ENCODE assay signal across 9 cellular contexts in genomic region chr17:73293480-73293911, GRCh38. TPM values are rescaled to one million over a fixed set of nuclear protein-coding genes. Genes with fewer than 3 reads are reported as not detected.
A peak's percentile ranks its signal among the peaks of the same experiment; 100 is the strongest.
DNase-seq lines count a peak whose midpoint lies in the region; ATAC-seq and TF ChIP-seq lines count a peak whose summit lies in the region.
"Had no signal": no experiment of that assay in that cellular context is flagged by ENCODE, and none has a peak within 500 bp of the region (broad histone marks: within the 10 kb centered on the region; RNA-seq: fewer than 3 reads in every experiment).

No MANE protein-coding gene starts in this region.

- H3K27me3 ChIP-seq in right atrium auricular region (no peaks in the 10 kb centered on the region), gastrocnemius medialis (no peaks in the 10 kb centered on the region)
- H3K27me3 ChIP-seq in naive thymus-derived CD4-positive, alpha-beta T cell (ENCODE audit: control insufficient read depth in 2 of 2, insufficient read depth in 2 of 2, low read length in 2 of 2) = no peaks in the 10 kb centered on the region

- H3K4me1 Mint-ChIP-seq in naive thymus-derived CD4-positive, alpha-beta T cell = peaks cover 6 to 13% (median 11%) of the 10 kb centered on the region in 7 donors

- CTCF ChIA-PET in naive thymus-derived CD4-positive, alpha-beta T cell (lab: Charles Lee) = no interaction called here

- no peak overlapping the region for H3K27ac Mint-ChIP-seq in naive thymus-derived CD4-positive, alpha-beta T cell
- H3K27ac Mint-ChIP-seq: activated naive CD8-positive, alpha-beta T cell treated with anti-CD3 and anti-CD28 coated beads, Interleukin-2, amount 10 ng/mL, durations not matched to agents 7 days and 5 days had no signal

- H3K4me3 Mint-ChIP-seq in naive thymus-derived CD4-positive, alpha-beta T cell = no peak overlapping the region
- H3K4me3 Mint-ChIP-seq: activated naive CD8-positive, alpha-beta T cell treated with anti-CD3 and anti-CD28 coated beads, Interleukin-2, amount 10 ng/mL, durations not matched to agents 7 days and 5 days had no signal

- TF ChIP-seq POLR2A in gastrocnemius medialis (IDR thresholded peaks at IDR 0.05) = no peak

- POLR2A ChIA-PET in naive thymus-derived CD4-positive, alpha-beta T cell (lab: Charles Lee) = no interaction called here

- DNase-seq in GM04504 (ENCODE audit: low read depth) (peak; percentile 75), astrocyte of the spinal cord (ENCODE audit: low read depth, low spot score) (peak; percentile 78), right atrium auricular region (ENCODE audit: low spot score) (peak; percentile 87), gastrocnemius medialis (peak; percentile 71 to 87), DMS 273 treated with DMSO at 0.1 percent for 48 hours (lab: John Stamatoyannopoulos, UW) (no peak)
- DNase-seq in naive thymus-derived CD4-positive, alpha-beta T cell = no peak
- DNase-seq: activated naive CD8-positive, alpha-beta T cell treated with anti-CD3 and anti-CD28 coated beads, Interleukin-2, amount 10 ng/mL, durations not matched to agents 7 days and 5 days had no signal

- no peaks in the 10 kb centered on the region for H3K9me3 ChIP-seq in right atrium auricular region
- H3K9me3 ChIP-seq in gastrocnemius medialis = no peaks in the 10 kb centered on the region
- H3K9me3 ChIP-seq in naive thymus-derived CD4-positive, alpha-beta T cell (ENCODE audit: control insufficient read depth in 2 of 3, low read length in 3 of 3) = no peaks in the 10 kb centered on the region

- H3K4me3 ChIP-seq in astrocyte of the spinal cord (ENCODE audit: low read depth, low read length) (no peak overlapping the region), right atrium auricular region (no peak overlapping the region), gastrocnemius medialis (no peak overlapping the region)
- no peak overlapping the region for H3K4me3 ChIP-seq in naive thymus-derived CD4-positive, alpha-beta T cell (ENCODE audit: low read length)

- peaks cover 0 to 84% of the 10 kb centered on the region in 2 donors for H3K4me1 ChIP-seq in right atrium auricular region
- H3K4me1 ChIP-seq in gastrocnemius medialis = peaks cover 67 to 74% of the 10 kb centered on the region in 2 donors
- no peaks in the 10 kb centered on the region for H3K4me1 ChIP-seq in naive thymus-derived CD4-positive, alpha-beta T cell (ENCODE audit: control insufficient read depth in 2 of 2, insufficient read depth in 2 of 2, low read length in 2 of 2)

- no peak for TF ChIP-seq CTCF in astrocyte of the spinal cord (IDR thresholded peaks at IDR 0.05; ENCODE audit: low read depth, low read length)
- no peak for TF ChIP-seq CTCF in right atrium auricular region (IDR thresholded peaks at IDR 0.05)
- TF ChIP-seq CTCF in gastrocnemius medialis (IDR thresholded peaks at IDR 0.05 in 4 of 5, conservative IDR thresholded peaks at IDR 0.05 in 1 of 5) = no peak

- H3K27me3 Mint-ChIP-seq in naive thymus-derived CD4-positive, alpha-beta T cell = no peaks in the 10 kb centered on the region

- H3K36me3 Mint-ChIP-seq in naive thymus-derived CD4-positive, alpha-beta T cell = no peaks in the 10 kb centered on the region
- H3K36me3 Mint-ChIP-seq: activated naive CD8-positive, alpha-beta T cell treated with anti-CD3 and anti-CD28 coated beads, Interleukin-2, amount 10 ng/mL, durations not matched to agents 7 days and 5 days had no signal

- peaks cover 0 to 2% (median 0%) of the 10 kb centered on the region in 11 donors for H3K9me3 Mint-ChIP-seq in naive thymus-derived CD4-positive, alpha-beta T cell
- H3K9me3 Mint-ChIP-seq: activated naive CD8-positive, alpha-beta T cell treated with anti-CD3 and anti-CD28 coated beads, Interleukin-2, amount 10 ng/mL, durations not matched to agents 7 days and 5 days had no signal

- peak overlapping the region; percentile 90 to 96 for H3K27ac ChIP-seq in right atrium auricular region
- peak overlapping the region; percentile 82 to 92 (median 86) for H3K27ac ChIP-seq in gastrocnemius medialis
- no peak overlapping the region for H3K27ac ChIP-seq in naive thymus-derived CD4-positive, alpha-beta T cell (ENCODE audit: low read depth, low read length)

- intact Hi-C loops in gastrocnemius medialis (cut with DNase I; ENCODE audit: low total_unique reads) = loop anchor here (2.0 kb wide), 1 partner anchor 17 kb away; no protein-coding TSS in a partner anchor
- intact Hi-C loops in naive thymus-derived CD4-positive, alpha-beta T cell (cut with micrococcal nuclease) = no loop called here

- in situ Hi-C loops in astrocyte of the spinal cord (cut with HindIII; ENCODE audit: low sequenced_read_pairs) = no loop called here
- in situ Hi-C loops in gastrocnemius medialis (cut with MboI; ENCODE audit: low sequenced_read_pairs in 4 of 4) = no loop called here

- H3K36me3 ChIP-seq in right atrium auricular region (no peaks in the 10 kb centered on the region), gastrocnemius medialis (no peaks in the 10 kb centered on the region)
- H3K36me3 ChIP-seq in naive thymus-derived CD4-positive, alpha-beta T cell (ENCODE audit: control insufficient read depth in 2 of 3, insufficient read depth in 3 of 3, low read length in 3 of 3) = no peaks in the 10 kb centered on the region

- ATAC-seq in gastrocnemius medialis (peak; percentile 78 to 83), HG02623 (IDR thresholded peaks at IDR 0.05; ENCODE audit: unreplicated experiment) (no peak), HG03442 (IDR thresholded peaks at IDR 0.05; ENCODE audit: unreplicated experiment) (no peak)
- ATAC-seq in naive thymus-derived CD4-positive, alpha-beta T cell = no peak

RNA-seq across cellular contexts. Expression of gene CDC42EP4, which starts 18.3 kb away (rescaled TPM):
- total RNA-seq in right atrium auricular region (10 to 100 TPM; 35.4 to 56.0 TPM), gastrocnemius medialis (10 to 100 TPM; 35.8 to 57.0 (median 47.1) TPM)
- 10 to 100 TPM in 1 of 5 experiments, 1 to 10 TPM in 4; 1.4 to 15.8 (median 2.0) TPM for total RNA-seq in naive thymus-derived CD4-positive, alpha-beta T cell
- polyA plus RNA-seq in naive thymus-derived CD4-positive, alpha-beta T cell = under 1 TPM; 0.19 to 0.28 TPM

RNA-seq across cellular contexts. Expression of gene CPSF4L, which starts 31.8 kb away (rescaled TPM):
- total RNA-seq in right atrium auricular region (not detected), gastrocnemius medialis (not detected)
- total RNA-seq in naive thymus-derived CD4-positive, alpha-beta T cell = not detected
- not detected for polyA plus RNA-seq in naive thymus-derived CD4-positive, alpha-beta T cell
- total RNA-seq: activated naive CD8-positive, alpha-beta T cell treated with anti-CD3 and anti-CD28 coated beads, Interleukin-2, amount 10 ng/mL, durations not matched to agents 7 days and 5 days had no signal

Comparison
In these comparisons a context has a peak if more than half of its experiments do, and no peak if none do; other contexts are left out.
1. DNase-seq: peak in GM04504 (single experiment), astrocyte of the spinal cord (single experiment), right atrium auricular region (single experiment) and gastrocnemius medialis (2 of 2); none in naive thymus-derived CD4-positive, alpha-beta T cell (0 of 9) and DMS 273 treated with DMSO at 0.1 percent for 48 hours (single experiment).
2. ATAC-seq: peak in gastrocnemius medialis (2 of 2); none in naive thymus-derived CD4-positive, alpha-beta T cell (single experiment), HG02623 (single experiment) and HG03442 (single experiment).